ENCODE assay signal across 1 cellular context in the genomic region with DNA sequence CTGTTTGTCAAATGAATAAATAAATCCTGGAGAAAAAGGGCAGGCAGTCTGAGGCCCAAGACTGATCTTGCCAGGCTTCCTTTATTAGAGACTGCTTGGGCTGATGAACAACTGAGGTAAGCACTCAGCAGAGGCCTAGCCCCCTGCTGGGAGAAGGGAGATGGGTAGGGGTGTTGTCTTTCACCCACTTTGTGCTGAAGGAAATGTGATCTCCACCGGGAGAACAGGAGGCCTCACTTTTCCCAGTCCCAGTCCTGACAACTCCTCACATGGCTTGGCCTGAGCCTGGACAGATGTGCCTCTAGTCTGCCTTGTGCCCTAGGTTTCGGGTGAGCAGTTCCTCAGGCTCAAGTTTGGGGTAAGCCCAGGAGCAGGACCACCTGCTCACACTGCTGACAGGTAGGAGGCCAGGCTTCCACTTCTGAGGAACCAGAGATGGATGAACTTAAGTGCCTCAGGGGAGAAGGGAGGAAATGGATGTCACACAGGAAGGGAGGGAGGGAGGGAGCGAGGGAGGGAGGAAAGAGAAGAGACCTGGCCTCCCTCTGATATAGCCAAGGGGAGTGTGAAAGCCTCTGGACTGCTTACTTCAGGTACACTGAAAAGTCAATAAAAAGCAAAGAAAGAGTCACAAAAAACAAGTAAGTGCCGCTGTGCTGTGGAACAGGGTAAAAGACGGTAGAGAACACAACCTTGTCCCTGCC.
TF ChIP-seq lines count a peak whose summit lies in the region.

No MANE protein-coding gene starts in this region.

TF ChIP-seq in endothelial cell of umbilical vein, 7 proteins besides CTCF, POLR2A, EP300 and RAD21 (continued from another document):
- TF ChIP-seq GATA2 (IDR thresholded peaks at IDR 0.05; ENCODE audit: insufficient read depth, insufficient read length, low read depth, low read length) (no peak), FOS (IDR thresholded peaks at IDR 0.05; ENCODE audit: borderline replicate concordance, insufficient read depth, low read length) (no peak)
